ENCODE assay signal across 1 cellular context in genomic region chr3:187640823-187641135, GRCh38.
TF ChIP-seq lines count a peak whose summit lies in the region.

No MANE protein-coding gene starts in this region.

TF ChIP-seq in WTC11, 78 proteins besides CTCF, POLR2A, EP300 and RAD21 (continued from another document):
- no peak for TF ChIP-seq PRRX2 (CRISPR knock-in tag; IDR thresholded peaks at IDR 0.05)
- TF ChIP-seq RORB (CRISPR knock-in tag; IDR thresholded peaks at IDR 0.05): no peak
- no peak for TF ChIP-seq E2F4 (CRISPR knock-in tag; IDR thresholded peaks at IDR 0.05; ENCODE audit: borderline replicate concordance, low read depth)
